Comparison of ENCODE assay signal across 19 cellular contexts in the genomic region with DNA sequence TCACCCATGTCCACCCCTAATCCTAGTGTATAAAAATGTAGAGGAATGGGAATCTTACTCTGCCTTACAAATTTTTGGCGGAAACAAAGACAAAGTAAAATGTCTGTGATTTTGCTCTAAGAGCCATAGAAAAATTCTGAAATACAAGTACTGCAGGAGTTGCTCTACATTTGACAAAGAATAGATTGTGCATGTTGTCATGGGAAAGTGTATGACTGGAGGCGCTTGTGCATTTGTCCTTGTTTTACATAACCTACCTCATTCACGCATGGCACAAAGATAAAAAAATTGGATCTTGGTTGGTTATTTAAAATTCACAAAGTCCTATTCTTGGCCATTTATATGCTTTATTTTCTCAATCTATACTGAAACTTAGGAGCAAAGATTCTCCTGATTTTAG. TPM values are rescaled to one million over a fixed set of nuclear protein-coding genes. Genes with fewer than 3 reads are reported as not detected.
DNase-seq lines count a peak whose midpoint lies in the region; TF ChIP-seq lines count a peak whose summit lies in the region.
"Had no signal": no experiment of that assay in that cellular context is flagged by ENCODE, and none has a peak within 500 bp of the region (broad histone marks: within the 10 kb centered on the region; RNA-seq: fewer than 3 reads in every experiment).

No MANE protein-coding gene starts in this region.

- H3K4me1 ChIP-seq in vagina, result no peaks in the 10 kb centered on the region
- H3K4me1 ChIP-seq in A673 (ENCODE audit: insufficient read depth, low read length, poor library complexity, severe bottlenecking), result no peaks in the 10 kb centered on the region
- H3K4me1 ChIP-seq: A549, BE2C, BLaER1 had no signal

- H3K27me3 ChIP-seq in vagina, result no peaks in the 10 kb centered on the region
- H3K27me3 ChIP-seq in A673 (replicated peaks; ENCODE audit: insufficient read depth, low read depth, low read length, poor library complexity), result no peaks in the 10 kb centered on the region
- H3K27me3 ChIP-seq: BE2C, BLaER1 had no signal

- intact Hi-C loops in vagina (cut with DNase I), result no loop called here
- intact Hi-C loops in A673 (cut with micrococcal nuclease; ENCODE audit: unreplicated experiment), result no loop called here

- no peak overlapping the region for H3K27ac ChIP-seq in vagina
- no peak overlapping the region for H3K27ac ChIP-seq in A673 (ENCODE audit: low read depth, low read length, poor library complexity, severe bottlenecking)
- H3K27ac ChIP-seq: 22Rv1, A549, BLaER1 had no signal

- H3K4me3 ChIP-seq in vagina, result no peak overlapping the region
- no peak overlapping the region for H3K4me3 ChIP-seq in A673 (ENCODE audit: low read depth, low read length, poor library complexity, severe bottlenecking)
- H3K4me3 ChIP-seq: A549, BLaER1 had no signal

- H3K36me3 ChIP-seq in vagina (no peaks in the 10 kb centered on the region), A673 (ENCODE audit: insufficient read depth, low read length, poor library complexity, severe bottlenecking) (no peaks in the 10 kb centered on the region)
- H3K36me3 ChIP-seq: BE2C, BLaER1 had no signal

- no peak for TF ChIP-seq POLR2A in vagina (IDR thresholded peaks at IDR 0.05)

- BruUV-seq in A673 (replicated peaks; lab: Mats Ljungman, UMichigan), result no TSS peak

- H3K9me3 ChIP-seq in vagina (no peaks in the 10 kb centered on the region), A673 (ENCODE audit: low read depth, low read length, poor library complexity, severe bottlenecking) (no peaks in the 10 kb centered on the region)
- H3K9me3 ChIP-seq: A549, BE2C, BLaER1, Caco-2 had no signal

- TF ChIP-seq CTCF in vagina (IDR thresholded peaks at IDR 0.05) (no peak), A673 (conservative IDR thresholded peaks at IDR 0.05; ENCODE audit: low read depth, low read length) (no peak)

- DNase-seq in COLO829 (ENCODE audit: low spot score) (peak; percentile 22), globus pallidus (ENCODE audit: low spot score) (peak; percentile 30), pons (ENCODE audit: low spot score) (peak; percentile 56), vagina (ENCODE audit: extremely low spot score in 2 of 2) (no peak), A673 (ENCODE audit: low spot score) (no peak)
- DNase-seq: ACHN; BE2C; C1 segment of cervical spinal cord; Caco-2; Calu3; CD4-positive, alpha-beta memory T cell; CD4-positive, CD25-positive, alpha-beta regulatory T cell; CD8-positive, alpha-beta memory T cell; DMS79 treated with DMSO at 0.1 percent for 48 hours; GF-D8 had no signal

- CTCF ChIA-PET in A673 (lab: Charles Lee), result no interaction called here

- POLR2A ChIA-PET in A673 (lab: Charles Lee; ENCODE audit: low non-redundant PET), result no interaction called here

RNA-seq across cellular contexts. Expression of gene TUSC7, which starts 2.0 kb away (rescaled TPM):
- total RNA-seq in vagina (not detected), A673 (2021) (not detected in 2 replicates)
- total RNA-seq: A172; Caco-2; Calu3; CD4-positive, alpha-beta memory T cell; CD4-positive, CD25-positive, alpha-beta regulatory T cell; CD8-positive, alpha-beta memory T cell had no signal

Comparison
In these comparisons a context has a peak if more than half of its experiments do, and no peak if none do; other contexts are left out.
1. DNase-seq: peak in COLO829 (single experiment), globus pallidus (single experiment) and pons (single experiment); none in vagina (0 of 2) and A673 (single experiment).